22 cellular contexts compared by ENCODE assay signal in the genomic region with DNA sequence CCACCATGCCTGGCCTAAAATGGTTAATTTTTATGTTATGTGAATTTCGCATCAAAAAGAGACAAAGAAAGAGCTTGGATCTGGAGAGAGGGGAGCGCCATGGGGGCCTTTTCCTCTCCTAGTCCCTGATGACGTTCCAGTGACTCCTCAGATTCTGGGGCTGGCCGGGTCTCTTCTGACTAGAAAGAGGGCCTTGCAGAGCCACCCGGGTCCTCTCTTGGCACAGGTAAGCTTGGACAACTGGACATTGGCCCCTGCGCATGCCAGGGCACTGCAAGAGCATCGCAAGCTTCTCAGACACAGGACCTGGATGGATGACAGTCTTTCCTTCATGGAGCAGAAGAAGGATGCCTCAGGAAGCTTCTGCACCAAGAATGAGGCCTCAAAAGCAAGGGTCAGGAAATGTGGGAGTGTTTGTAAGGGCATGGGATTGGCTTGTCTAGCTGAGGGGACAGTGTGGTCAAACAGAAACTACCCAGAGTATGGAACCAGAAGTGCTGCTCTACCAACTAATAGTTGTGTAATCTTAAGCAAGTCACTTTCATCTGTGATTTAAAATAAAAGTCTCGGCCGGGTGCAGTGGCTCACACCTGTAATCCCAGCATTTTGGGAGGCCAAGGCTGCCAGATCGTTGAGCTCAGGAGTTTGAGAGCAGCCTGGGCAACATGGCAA. TPM values are rescaled to one million over a fixed set of nuclear protein-coding genes. Genes with fewer than 3 reads are reported as not detected.
DNase-seq lines count a peak whose midpoint lies in the region; ATAC-seq, FAIRE-seq and TF ChIP-seq lines count a peak whose summit lies in the region.
"Had no signal": no experiment of that assay in that cellular context is flagged by ENCODE, and none has a peak within 500 bp of the region (broad histone marks: within the 10 kb centered on the region; RNA-seq: fewer than 3 reads in every experiment).

No MANE protein-coding gene starts in this region.

- no peaks in the 10 kb centered on the region for H3K36me3 ChIP-seq in bronchial epithelial cell (ENCODE audit: control insufficient read depth, insufficient read depth, low read length)
- H3K36me3 ChIP-seq: BLaER1, HAP-1 had no signal

- DNase-seq in A549 (ENCODE audit: low read depth in 1 of 2, low spot score in 1 of 2) (no peak), CD1c-positive myeloid dendritic cell (ENCODE audit: extremely low spot score) (peak; percentile 70), NB4 (ENCODE audit: low read depth) (peak; percentile 35), bronchial epithelial cell (ENCODE audit: low read depth) (no peak), D721Med (ENCODE audit: insufficient read length, low spot score) (no peak), activated gamma-delta T cell (lab: John Stamatoyannopoulos, UW) (no peak), hypothalamus (lab: John Stamatoyannopoulos, UW) (no peak)
- DNase-seq in stimulated activated naive CD8-positive, alpha-beta T cell treated with anti-CD3 and anti-CD28 coated beads, Interleukin-15, amount 100 ng/mL, for 72 hours: no peak
- DNase-seq: CD8-positive, alpha-beta T cell; DMS153; KG1; NCI-H1417 treated with DMSO at 0.1 percent for 48 hours; NCI-H187 treated with DMSO at 0.1 percent for 48 hours; NCI-H2227 treated with DMSO at 0.1 percent for 48 hours; NCI-H510A; NCI-H748 treated with DMSO at 0.1 percent for 48 hours; NK-92 treated with Interleukin-12 subunit alpha and Interleukin-12 subunit beta, amount 100 ng/mL, for 24 hours; SHP77 treated with DMSO at 0.1 percent for 48 hours; SK-N-SH had no signal

- TF ChIP-seq CTCF in A549 (IDR thresholded peaks at IDR 0.05): no peak
- TF ChIP-seq CTCF in NB4 (IDR thresholded peaks at IDR 0.05; ENCODE audit: low read depth, low read length): no peak
- no peak for TF ChIP-seq CTCF in bronchial epithelial cell (IDR thresholded peaks at IDR 0.05; ENCODE audit: insufficient read depth, low read length, severe bottlenecking)
- TF ChIP-seq CTCF in D721Med (IDR thresholded peaks at IDR 0.05; ENCODE audit: insufficient read depth, missing control alignments): no peak

- POLR2A ChIA-PET in A549 (lab: Yijun Ruan, JAX): interaction anchor here (0.8 kb wide), 1 partner anchor 12 kb away, joined by 3 read pairs; no protein-coding TSS in a partner anchor

- H3K27ac Mint-ChIP-seq in stimulated activated naive CD8-positive, alpha-beta T cell treated with anti-CD3 and anti-CD28 coated beads, Interleukin-15, amount 100 ng/mL, for 72 hours: no peak overlapping the region
- H3K27ac Mint-ChIP-seq: CD8-positive, alpha-beta T cell had no signal

- no peak for ATAC-seq in A549
- ATAC-seq in stimulated activated naive CD8-positive, alpha-beta T cell treated with anti-CD3 and anti-CD28 coated beads, Interleukin-15, amount 100 ng/mL, for 72 hours: no peak
- ATAC-seq: CD8-positive, alpha-beta T cell had no signal

- peaks cover under 1 to 2% of the 10 kb centered on the region in 2 donors for H3K9me3 Mint-ChIP-seq in stimulated activated naive CD8-positive, alpha-beta T cell treated with anti-CD3 and anti-CD28 coated beads, Interleukin-15, amount 100 ng/mL, for 72 hours
- H3K9me3 Mint-ChIP-seq: CD8-positive, alpha-beta T cell had no signal

- CTCF ChIA-PET in A549 (lab: Yijun Ruan, JAX): interaction anchor here (0.8 to 2.7 kb wide), 7 partner anchors 8 to 705 kb away, joined by 3 to 17 read pairs (median 4); no protein-coding TSS in a partner anchor

- H3K27ac ChIP-seq in A549: peak overlapping the region; percentile 22 to 72; a peak in 3 of 6 replicates
- H3K27ac ChIP-seq: BLaER1 had no signal

- peaks cover 2% of the 10 kb centered on the region; the same call in 1 of the 3 replicates for H3K9me3 ChIP-seq in A549
- H3K9me3 ChIP-seq: BLaER1, HAP-1, SK-N-SH had no signal

- 87% methylated on average over 10 of the region's 10 CpGs for WGBS in A549 (ENCODE audit: missing lambda C conversion rate)

- no peak for TF ChIP-seq POLR2A in A549 (IDR thresholded peaks at IDR 0.05; ENCODE audit: low read length)
- no peak for TF ChIP-seq POLR2A in NB4 (IDR thresholded peaks at IDR 0.05; ENCODE audit: extremely low read depth, insufficient read length)

- TF ChIP-seq EP300 in A549 (IDR thresholded peaks at IDR 0.05): no peak

- no peak for FAIRE-seq in A549 (lab: Jason Lieb, UNC)
- FAIRE-seq in bronchial epithelial cell (lab: Jason Lieb, UNC): peak; percentile 23
- FAIRE-seq in D721Med (lab: Jason Lieb, UNC): no peak
- FAIRE-seq: GM12891 had no signal

- H3K4me3 ChIP-seq in A549 (no peak overlapping the region), NB4 (ENCODE audit: low read depth, low read length) (no peak overlapping the region), bronchial epithelial cell (ENCODE audit: low read depth, low read length) (no peak overlapping the region)
- H3K4me3 ChIP-seq: BLaER1, HAP-1 had no signal

- no peak overlapping the region for H3K4me3 Mint-ChIP-seq in stimulated activated naive CD8-positive, alpha-beta T cell treated with anti-CD3 and anti-CD28 coated beads, Interleukin-15, amount 100 ng/mL, for 72 hours
- H3K4me3 Mint-ChIP-seq: CD8-positive, alpha-beta T cell had no signal

- H3K27me3 Mint-ChIP-seq in stimulated activated naive CD8-positive, alpha-beta T cell treated with anti-CD3 and anti-CD28 coated beads, Interleukin-15, amount 100 ng/mL, for 72 hours: no peaks in the 10 kb centered on the region

- peaks cover 64% of the 10 kb centered on the region for H3K4me1 Mint-ChIP-seq in stimulated activated naive CD8-positive, alpha-beta T cell treated with anti-CD3 and anti-CD28 coated beads, Interleukin-15, amount 100 ng/mL, for 72 hours

- no peak for TF ChIP-seq RAD21 in A549 (conservative IDR thresholded peaks at IDR 0.05 in 1 of 2, IDR thresholded peaks at IDR 0.05 in 1 of 2)

- no peaks in the 10 kb centered on the region for H3K27me3 ChIP-seq in bronchial epithelial cell (ENCODE audit: control insufficient read depth, insufficient read depth, low read length)
- H3K27me3 ChIP-seq: BLaER1 had no signal

- peaks cover 28% of the 10 kb centered on the region; the same call in 2 of the 3 replicates for H3K4me1 ChIP-seq in A549
- H3K4me1 ChIP-seq: HAP-1 had no signal

- no peak overlapping the region for H3K4me2 ChIP-seq in A549
- H3K4me2 ChIP-seq: BLaER1, SK-N-SH had no signal

TF ChIP-seq in A549, 52 proteins besides CTCF, POLR2A, EP300 and RAD21:
- no peak for TF ChIP-seq NFE2L2 (conservative IDR thresholded peaks at IDR 0.05; ENCODE audit: low read length)
- TF ChIP-seq CBX8 (IDR thresholded peaks at IDR 0.05): no peak
- TF ChIP-seq KDM1A (IDR thresholded peaks at IDR 0.05; ENCODE audit: low read depth): no peak
- TF ChIP-seq, protein P1, sequence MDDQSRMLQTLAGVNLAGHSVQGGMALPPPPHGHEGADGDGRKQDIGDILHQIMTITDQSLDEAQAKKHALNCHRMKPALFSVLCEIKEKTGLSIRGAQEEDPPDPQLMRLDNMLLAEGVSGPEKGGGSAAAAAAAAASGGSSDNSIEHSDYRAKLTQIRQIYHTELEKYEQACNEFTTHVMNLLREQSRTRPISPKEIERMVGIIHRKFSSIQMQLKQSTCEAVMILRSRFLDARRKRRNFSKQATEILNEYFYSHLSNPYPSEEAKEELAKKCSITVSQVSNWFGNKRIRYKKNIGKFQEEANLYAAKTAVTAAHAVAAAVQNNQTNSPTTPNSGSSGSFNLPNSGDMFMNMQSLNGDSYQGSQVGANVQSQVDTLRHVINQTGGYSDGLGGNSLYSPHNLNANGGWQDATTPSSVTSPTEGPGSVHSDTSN (IDR thresholded peaks at IDR 0.05): no peak
- no peak for TF ChIP-seq ZFP36 (IDR thresholded peaks at IDR 0.05; ENCODE audit: borderline replicate concordance, partially characterized antibody)
- no peak for TF ChIP-seq RCOR1 (IDR thresholded peaks at IDR 0.05; ENCODE audit: low read depth, low read length)
- no peak for TF ChIP-seq PHF8 (IDR thresholded peaks at IDR 0.05; ENCODE audit: borderline replicate concordance, low read depth)
- TF ChIP-seq HEYL (CRISPR knock-in tag; IDR thresholded peaks at IDR 0.05): no peak
- TF ChIP-seq SREBF2 (IDR thresholded peaks at IDR 0.05): no peak
- TF ChIP-seq, protein P2, sequence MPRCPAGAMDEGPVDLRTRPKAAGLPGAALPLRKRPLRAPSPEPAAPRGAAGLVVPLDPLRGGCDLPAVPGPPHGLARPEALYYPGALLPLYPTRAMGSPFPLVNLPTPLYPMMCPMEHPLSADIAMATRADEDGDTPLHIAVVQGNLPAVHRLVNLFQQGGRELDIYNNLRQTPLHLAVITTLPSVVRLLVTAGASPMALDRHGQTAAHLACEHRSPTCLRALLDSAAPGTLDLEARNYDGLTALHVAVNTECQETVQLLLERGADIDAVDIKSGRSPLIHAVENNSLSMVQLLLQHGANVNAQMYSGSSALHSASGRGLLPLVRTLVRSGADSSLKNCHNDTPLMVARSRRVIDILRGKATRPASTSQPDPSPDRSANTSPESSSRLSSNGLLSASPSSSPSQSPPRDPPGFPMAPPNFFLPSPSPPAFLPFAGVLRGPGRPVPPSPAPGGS (IDR thresholded peaks at IDR 0.05): no peak
- no peak for TF ChIP-seq EHMT2 (IDR thresholded peaks at IDR 0.05; ENCODE audit: low read depth)

RNA-seq across cellular contexts. Expression of a gene that starts 35.2 kb away (rescaled TPM):
- polyA plus RNA-seq in A549 (2011; rRNA removed) (45.7 and 50.6 TPM in 2 replicates), A549 (2017; fragmentation: RNase III; extraction: RNeasy Plus Mini Kit Qiagen cat#74134 plus additional on column Dnase treatment) (68.1 to 73.4 TPM (median 69.0 TPM) in 3 replicates)
- 26.7 and 37.2 TPM in 2 replicates for polyA plus RNA-seq in A549 (2012; cell fraction: cytosol; rRNA removed)
- polyA plus RNA-seq in A549 (2012; cell fraction: nucleus; rRNA removed): 89.7 and 95.0 TPM in 2 replicates
- 86.7 and 103 TPM in 2 replicates for polyA minus RNA-seq in A549 (2011; rRNA and poly(A)+ RNA removed)
- 77.1 and 106 TPM in 2 replicates for total RNA-seq in bronchial epithelial cell

Comparison
In these comparisons a context has a peak if more than half of its experiments do, and no peak if none do; other contexts are left out.
1. DNase-seq: peak in CD1c-positive myeloid dendritic cell (single experiment) and NB4 (single experiment); none in A549 (0 of 2), bronchial epithelial cell (single experiment), stimulated activated naive CD8-positive, alpha-beta T cell treated with anti-CD3 and anti-CD28 coated beads, Interleukin-15, amount 100 ng/mL, for 72 hours (0 of 2), D721Med (single experiment), activated gamma-delta T cell (single experiment) and hypothalamus (0 of 51).